ENCODE assay signal across 8 cellular contexts in the genomic region with DNA sequence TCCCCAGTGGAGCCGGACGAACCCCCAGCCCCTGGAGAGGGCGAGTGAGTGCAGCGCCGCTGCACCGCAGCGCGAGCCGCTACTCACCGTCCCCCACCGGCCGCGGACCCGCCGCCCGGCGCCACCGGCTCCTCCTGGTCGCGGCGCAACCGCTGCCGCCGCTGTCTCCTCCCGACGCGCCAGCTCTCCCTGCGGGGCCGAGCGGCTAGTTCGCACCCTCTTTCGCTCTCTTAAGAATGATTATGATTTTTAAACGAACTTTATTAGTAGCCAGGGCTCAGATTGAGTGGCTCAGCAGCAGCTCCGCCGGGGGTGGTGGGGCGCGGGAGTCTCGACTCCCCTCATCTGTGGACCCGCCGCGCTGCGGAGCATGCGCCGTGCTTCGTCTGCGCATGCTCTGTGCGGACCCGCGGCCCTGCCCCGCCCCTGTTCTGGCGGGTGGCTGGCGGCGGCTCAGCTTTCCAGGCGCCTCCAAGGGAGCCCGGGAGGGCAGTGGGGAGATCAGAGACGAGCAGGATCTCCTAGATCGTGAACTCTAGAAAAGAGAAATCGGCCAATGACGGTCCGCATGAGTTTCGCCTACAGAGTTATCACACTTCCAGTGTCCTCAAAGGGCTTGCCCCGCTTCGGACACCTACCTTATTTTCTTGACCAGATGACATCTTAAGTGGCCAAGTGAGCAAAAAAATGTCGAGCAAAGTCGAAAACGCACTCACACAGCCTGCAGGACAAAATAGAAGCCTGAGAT. TPM values are rescaled to one million over a fixed set of nuclear protein-coding genes. Genes with fewer than 3 reads are reported as not detected.
DNase-seq lines count a peak whose midpoint lies in the region; ATAC-seq, FAIRE-seq and TF ChIP-seq lines count a peak whose summit lies in the region.

A gene (minus strand): TSS at position 372 of the 748 bp plus-strand sequence. CDS start 11,927 bp downstream, outside the sequence.

- peaks cover 26% of the 10 kb centered on the region for H3K4me1 Mint-ChIP-seq in activated T-helper 2 cell treated with anti-CD3 and anti-CD28 coated beads, Interferon-gamma antibody, Interleukin-2, Interleukin-4, amounts not matched to agents 10 μg/mL and 5 μg/mL and 100 μg/mL, durations not matched to agents 14 hours and 24 hours and 36 hours (ENCODE audit: low read depth)
- peaks cover 11% of the 10 kb centered on the region in 2 donors for H3K4me1 Mint-ChIP-seq in natural killer cell

- TF ChIP-seq CTCF in natural killer cell (IDR thresholded peaks at IDR 0.05), result no peak

- DNase-seq in EH (ENCODE audit: low read depth), result peak; percentile 89
- peak; percentile 65 for DNase-seq in KG1 (lab: John Stamatoyannopoulos, UW)
- DNase-seq in RCC 7860 (ENCODE audit: low spot score), result peak; percentile 67
- DNase-seq in activated T-helper 2 cell treated with anti-CD3 and anti-CD28 coated beads, Interferon-gamma antibody, Interleukin-2, Interleukin-4, amounts not matched to agents 10 μg/mL and 5 μg/mL and 100 μg/mL, durations not matched to agents 14 hours and 24 hours and 36 hours (ENCODE audit: low spot score), result peak; percentile 82
- peak; percentile 86 for DNase-seq in fibroblast of peridontal ligament (ENCODE audit: extremely low read depth)
- DNase-seq in natural killer cell, result peak; percentile 83
- peak; percentile 66 to 87 (median 77) for DNase-seq in stimulated activated naive CD4-positive, alpha-beta T cell (lab: John Stamatoyannopoulos, UW)

- H3K27me3 Mint-ChIP-seq in activated T-helper 2 cell treated with anti-CD3 and anti-CD28 coated beads, Interferon-gamma antibody, Interleukin-2, Interleukin-4, amounts not matched to agents 10 μg/mL and 5 μg/mL and 100 μg/mL, durations not matched to agents 14 hours and 24 hours and 36 hours (ENCODE audit: low read depth), result peaks cover 27% of the 10 kb centered on the region
- H3K27me3 Mint-ChIP-seq in natural killer cell (ENCODE audit: low read depth in 2 of 2), result peaks cover 24 to 37% of the 10 kb centered on the region in 2 donors

- peak within 1 kb of the TSS; percentile 97 for H3K27ac Mint-ChIP-seq in activated T-helper 2 cell treated with anti-CD3 and anti-CD28 coated beads, Interferon-gamma antibody, Interleukin-2, Interleukin-4, amounts not matched to agents 10 μg/mL and 5 μg/mL and 100 μg/mL, durations not matched to agents 14 hours and 24 hours and 36 hours
- peak within 1 kb of the TSS; percentile 82 to 94 for H3K27ac Mint-ChIP-seq in natural killer cell

- no peak for FAIRE-seq in RCC 7860 (lab: Jason Lieb, UNC)

- peak within 1 kb of the TSS; percentile 99 for H3K4me3 Mint-ChIP-seq in activated T-helper 2 cell treated with anti-CD3 and anti-CD28 coated beads, Interferon-gamma antibody, Interleukin-2, Interleukin-4, amounts not matched to agents 10 μg/mL and 5 μg/mL and 100 μg/mL, durations not matched to agents 14 hours and 24 hours and 36 hours (ENCODE audit: low read depth)
- H3K4me3 Mint-ChIP-seq in natural killer cell, result peak within 1 kb of the TSS; percentile 99

- intact Hi-C loops in activated T-helper 2 cell treated with anti-CD3 and anti-CD28 coated beads, Interferon-gamma antibody, Interleukin-2, Interleukin-4, amounts not matched to agents 10 μg/mL and 5 μg/mL and 100 μg/mL, durations not matched to agents 14 hours and 24 hours and 36 hours (cut with micrococcal nuclease), result loop anchor here (1.0 to 5.0 kb wide), 6 partner anchors 15 to 267 kb away; a partner anchor contains a TSS
- intact Hi-C loops in natural killer cell (cut with micrococcal nuclease), result loop anchor here (1.0 to 5.0 kb wide), 3 partner anchors 50 to 175 kb away; a partner anchor contains a TSS

- no peaks in the 10 kb centered on the region for H3K9me3 Mint-ChIP-seq in activated T-helper 2 cell treated with anti-CD3 and anti-CD28 coated beads, Interferon-gamma antibody, Interleukin-2, Interleukin-4, amounts not matched to agents 10 μg/mL and 5 μg/mL and 100 μg/mL, durations not matched to agents 14 hours and 24 hours and 36 hours
- no peaks in the 10 kb centered on the region for H3K9me3 Mint-ChIP-seq in natural killer cell

- peaks cover 9% of the 10 kb centered on the region for H3K36me3 Mint-ChIP-seq in activated T-helper 2 cell treated with anti-CD3 and anti-CD28 coated beads, Interferon-gamma antibody, Interleukin-2, Interleukin-4, amounts not matched to agents 10 μg/mL and 5 μg/mL and 100 μg/mL, durations not matched to agents 14 hours and 24 hours and 36 hours (ENCODE audit: low read depth)
- H3K36me3 Mint-ChIP-seq in natural killer cell, result no peaks in the 10 kb centered on the region

- ATAC-seq in GM21786 (IDR thresholded peaks at IDR 0.05; ENCODE audit: unreplicated experiment) (peak; percentile 81), natural killer cell (peak; percentile 90 to 91 (median 91))

RNA-seq across cellular contexts. Expression of the gene that starts here (rescaled TPM):
- total RNA-seq in activated T-helper 2 cell treated with anti-CD3 and anti-CD28 coated beads, Interferon-gamma antibody, Interleukin-2, Interleukin-4, amounts not matched to agents 10 μg/mL and 5 μg/mL and 100 μg/mL, durations not matched to agents 14 hours and 24 hours and 36 hours, result 4.8 and 5.1 TPM in 2 replicates
- total RNA-seq in natural killer cell, result 1 to 10 TPM in 1 of 3 donors, under 1 TPM in 2; 0.31 to 1.3 (median 0.77) TPM

Comparison
In these comparisons a context has a peak if more than half of its experiments do, and no peak if none do; other contexts are left out.
1. Peak in every context shown above with its lines: DNase-seq and ATAC-seq.